20 cellular contexts compared by ENCODE assay signal in genomic region chr15:95561463-95561862, GRCh38.
"Had no signal": no experiment of that assay in that cellular context is flagged by ENCODE, and none has a peak within 500 bp of the region (broad histone marks: within the 10 kb centered on the region; RNA-seq: fewer than 3 reads in every experiment).

No MANE protein-coding gene starts in this region.

- H3K4me3 ChIP-seq: dorsolateral prefrontal cortex, heart right ventricle, ovary, testis, upper lobe of left lung had no signal

- ATAC-seq: activated CD8-positive, alpha-beta memory T cell treated with anti-CD3 and anti-CD28 coated beads, Interleukin-2, amount 10 ng/mL, durations not matched to agents 7 days and 5 days; heart right ventricle; left ventricle myocardium superior; naive thymus-derived CD8-positive, alpha-beta T cell; sciatic nerve; stimulated activated effector memory CD8-positive, alpha-beta T cell treated with anti-CD3 and anti-CD28 coated beads, Interleukin-12 subunit alpha, Interleukin-12 subunit beta, amount 100 ng/mL, for 72 hours had no signal

- DNase-seq: activated CD4-positive, alpha-beta memory T cell treated with anti-CD3 and anti-CD28 coated beads, Interleukin-2, amount 10 ng/mL, durations not matched to agents 7 days and 5 days; activated CD4-positive, alpha-beta T cell treated with anti-CD3 and anti-CD28 coated beads for 48 hours; activated CD4-positive, CD25-positive, alpha-beta regulatory T cell; activated CD8-positive, alpha-beta memory T cell treated with anti-CD3 and anti-CD28 coated beads, Interleukin-2, amount 10 ng/mL, durations not matched to agents 7 days and 5 days; amygdala; caudate nucleus; dorsolateral prefrontal cortex; erythroblast; heart right ventricle; kidney glomerular epithelial cell; left ventricle myocardium superior; naive thymus-derived CD8-positive, alpha-beta T cell; ovary; stimulated activated CD4-positive, alpha-beta T cell treated with anti-CD3 and anti-CD28 coated beads, Interleukin-4, amount 100 ng/mL, for 24 hours; T-helper 1 cell; T1000; testis; upper lobe of left lung had no signal

- H3K9me3 ChIP-seq: heart right ventricle, ovary, testis, upper lobe of left lung had no signal

- H3K36me3 ChIP-seq: heart right ventricle, ovary, upper lobe of left lung had no signal

- H3K27ac ChIP-seq: dorsolateral prefrontal cortex, heart right ventricle, ovary, testis, upper lobe of left lung had no signal

- H3K27me3 ChIP-seq: heart right ventricle, ovary, testis, upper lobe of left lung had no signal
